12 cellular contexts compared by ENCODE assay signal in the genomic region with DNA sequence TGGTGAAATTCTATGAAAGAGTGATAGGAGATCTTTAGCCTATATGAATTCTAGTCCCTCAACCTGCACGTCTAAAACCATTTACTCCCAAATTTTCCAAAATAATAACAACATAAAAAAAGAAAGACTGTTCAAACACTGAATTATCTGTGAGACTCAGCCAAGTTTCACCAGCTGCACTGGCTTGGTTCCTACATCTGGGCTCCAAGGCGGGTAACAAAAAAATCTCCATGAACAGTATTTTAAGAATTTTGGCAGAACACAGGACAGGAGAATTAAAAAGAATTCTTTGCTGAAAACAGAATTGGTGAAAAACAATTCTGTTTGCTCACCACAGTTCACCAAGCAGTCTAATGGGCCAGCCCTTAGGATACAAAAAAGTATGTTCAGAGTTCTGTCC.
"Had no signal": no experiment of that assay in that cellular context is flagged by ENCODE, and none has a peak within 500 bp of the region (broad histone marks: within the 10 kb centered on the region; RNA-seq: fewer than 3 reads in every experiment).

No MANE protein-coding gene starts in this region.

- H3K4me3 ChIP-seq: coronary artery, lung, sigmoid colon, thyroid gland had no signal

- H3K36me3 ChIP-seq: sigmoid colon, thyroid gland had no signal

- H3K27ac ChIP-seq: coronary artery, sigmoid colon, thyroid gland had no signal

- DNase-seq: activated CD4-positive, alpha-beta memory T cell treated with anti-CD3 and anti-CD28 coated beads, Interleukin-2, amount 10 ng/mL, durations not matched to agents 7 days and 5 days; activated CD4-positive, alpha-beta T cell treated with anti-CD3 and anti-CD28 coated beads for 36 hours; activated CD8-positive, alpha-beta memory T cell treated with anti-CD3 and anti-CD28 coated beads, Interleukin-2, amount 10 ng/mL, durations not matched to agents 7 days and 5 days; activated naive CD4-positive, alpha-beta T cell; activated naive CD8-positive, alpha-beta T cell treated with anti-CD3 and anti-CD28 coated beads, Interleukin-2, amount 10 ng/mL, durations not matched to agents 7 days and 5 days; aorta; kidney; sigmoid colon; stimulated activated naive B cell treated with anti-CD40 and anti-IgM and Interleukin-4, amounts not matched to agents 10 μg/mL and 1 μg/mL and 100 μg/mL, for 72 hours had no signal

- H3K27me3 ChIP-seq: sigmoid colon, thyroid gland had no signal

- H3K9me3 ChIP-seq: sigmoid colon, thyroid gland had no signal
